Comparison of ENCODE assay signal across 16 cellular contexts in genomic region chr17:14833201-14833773, GRCh38.
DNase-seq lines count a peak whose midpoint lies in the region; ATAC-seq and TF ChIP-seq lines count a peak whose summit lies in the region.
"Had no signal": no experiment of that assay in that cellular context is flagged by ENCODE, and none has a peak within 500 bp of the region (broad histone marks: within the 10 kb centered on the region; RNA-seq: fewer than 3 reads in every experiment).

No MANE protein-coding gene starts in this region.

- H3K4me1 Mint-ChIP-seq in activated T-cell treated with anti-CD3 and anti-CD28 coated beads, Interleukin-2, amount 50 U/mL, for 4 hours (ENCODE audit: low read depth): peaks cover 8% of the 10 kb centered on the region
- H3K4me1 Mint-ChIP-seq: activated B cell treated with CpG ODN at 0.5 μM for 24 hours had no signal

- no peaks in the 10 kb centered on the region for H3K9me3 Mint-ChIP-seq in activated T-cell treated with anti-CD3 and anti-CD28 coated beads, Interleukin-2, amount 50 U/mL, for 4 hours
- H3K9me3 Mint-ChIP-seq: activated B cell treated with CpG ODN at 0.5 μM for 24 hours; stimulated activated naive CD8-positive, alpha-beta T cell treated with anti-CD3 and anti-CD28 coated beads, Interleukin-15, Interleukin-2, amounts not matched to agents 100 ng/mL and 50 ng/mL, for 24 hours had no signal

- H3K27ac ChIP-seq in RWPE2 (ENCODE audit: poor library complexity, severe bottlenecking) (peak overlapping the region; percentile 71), heart left ventricle (no peak overlapping the region)
- H3K27ac ChIP-seq: left lung had no signal

- peak; percentile 25 for DNase-seq in AG08396 (ENCODE audit: low spot score)
- DNase-seq in GDM1 (lab: John Stamatoyannopoulos, UW): peak; percentile 9
- no peak for DNase-seq in RWPE2 (ENCODE audit: low spot score)
- DNase-seq in hepatic stellate cell (ENCODE audit: low spot score): peak; percentile 34
- DNase-seq in NCI-H2081 (lab: John Stamatoyannopoulos, UW): no peak
- no peak for DNase-seq in GM19240 (ENCODE audit: insufficient read length, low spot score)
- no peak for DNase-seq in heart left ventricle
- no peak for DNase-seq in activated T-cell treated with anti-CD3 and anti-CD28 coated beads, Interleukin-2, amount 50 U/mL, for 4 hours
- DNase-seq: activated B cell treated with CpG ODN at 0.5 μM for 24 hours; activated effector memory CD4-positive, alpha-beta T cell treated with Interleukin-2 at 50 U/mL for 16 hours; cortex of kidney; left lung; MM.1S; nucleus accumbens had no signal

- H3K36me3 ChIP-seq in RWPE2 (ENCODE audit: low read depth) (no peaks in the 10 kb centered on the region), heart left ventricle (no peaks in the 10 kb centered on the region)
- H3K36me3 ChIP-seq: left lung had no signal

- intact Hi-C loops in heart left ventricle (cut with DNase I): no loop called here

- no peaks in the 10 kb centered on the region for H3K36me3 Mint-ChIP-seq in activated T-cell treated with anti-CD3 and anti-CD28 coated beads, Interleukin-2, amount 50 U/mL, for 4 hours (ENCODE audit: insufficient read depth)

- no peak overlapping the region for H3K4me3 Mint-ChIP-seq in activated T-cell treated with anti-CD3 and anti-CD28 coated beads, Interleukin-2, amount 50 U/mL, for 4 hours
- H3K4me3 Mint-ChIP-seq: activated B cell treated with CpG ODN at 0.5 μM for 24 hours; stimulated activated naive CD8-positive, alpha-beta T cell treated with anti-CD3 and anti-CD28 coated beads, Interleukin-15, Interleukin-2, amounts not matched to agents 100 ng/mL and 50 ng/mL, for 24 hours had no signal

- H3K4me1 ChIP-seq in RWPE2 (ENCODE audit: insufficient read depth, poor library complexity, severe bottlenecking): peaks cover 10% of the 10 kb centered on the region
- H3K4me1 ChIP-seq in heart left ventricle: no peaks in the 10 kb centered on the region

- H3K9me3 ChIP-seq in RWPE2 (ENCODE audit: severe bottlenecking) (no peaks in the 10 kb centered on the region), heart left ventricle (peaks cover 0 to 3% (median 0%) of the 10 kb centered on the region in 12 donors)

- H3K27me3 ChIP-seq in RWPE2 (ENCODE audit: insufficient read depth, poor library complexity, severe bottlenecking) (no peaks in the 10 kb centered on the region), heart left ventricle (peaks cover 0 to 10% (median 0%) of the 10 kb centered on the region in 9 donors)
- H3K27me3 ChIP-seq: left lung had no signal

- H3K27me3 Mint-ChIP-seq in activated T-cell treated with anti-CD3 and anti-CD28 coated beads, Interleukin-2, amount 50 U/mL, for 4 hours (ENCODE audit: low read depth): peaks cover 7% of the 10 kb centered on the region
- H3K27me3 Mint-ChIP-seq: activated B cell treated with CpG ODN at 0.5 μM for 24 hours; stimulated activated naive CD8-positive, alpha-beta T cell treated with anti-CD3 and anti-CD28 coated beads, Interleukin-15, Interleukin-2, amounts not matched to agents 100 ng/mL and 50 ng/mL, for 24 hours had no signal

- peak; percentile 92 for ATAC-seq in RWPE2 (ENCODE audit: low read depth)
- no peak for ATAC-seq in heart left ventricle
- ATAC-seq in activated T-cell treated with anti-CD3 and anti-CD28 coated beads, Interleukin-2, amount 50 U/mL, for 4 hours: no peak
- ATAC-seq: left lung, Right ventricle myocardium inferior had no signal

- TF ChIP-seq CTCF in RWPE2 (IDR thresholded peaks at IDR 0.05; ENCODE audit: poor library complexity, severe bottlenecking) (no peak), heart left ventricle (IDR thresholded peaks at IDR 0.05) (no peak)

- no peak overlapping the region for H3K4me3 ChIP-seq in RWPE2 (ENCODE audit: severe bottlenecking)
- no peak overlapping the region for H3K4me3 ChIP-seq in heart left ventricle
- H3K4me3 ChIP-seq: left lung had no signal

- TF ChIP-seq POLR2A in heart left ventricle (IDR thresholded peaks at IDR 0.05): no peak

- WGBS in heart left ventricle, 4 donors: 29 to 33% (median 32%) methylated on average over 6 of the region's 6 CpGs

Comparison
In these comparisons a context has a peak if more than half of its experiments do, and no peak if none do; other contexts are left out.
1. DNase-seq: peak in AG08396 (single experiment), GDM1 (single experiment) and hepatic stellate cell (single experiment); none in RWPE2 (single experiment), NCI-H2081 (0 of 2), GM19240 (single experiment), heart left ventricle (0 of 5) and activated T-cell treated with anti-CD3 and anti-CD28 coated beads, Interleukin-2, amount 50 U/mL, for 4 hours (single experiment).